9 cellular contexts compared by ENCODE assay signal in genomic region chr19:48194041-48194871, GRCh38. TPM values are rescaled to one million over a fixed set of nuclear protein-coding genes. Genes with fewer than 3 reads are reported as not detected.
DNase-seq lines count a peak whose midpoint lies in the region; ATAC-seq and TF ChIP-seq lines count a peak whose summit lies in the region.
"Had no signal": no experiment of that assay in that cellular context is flagged by ENCODE, and none has a peak within 500 bp of the region (broad histone marks: within the 10 kb centered on the region; RNA-seq: fewer than 3 reads in every experiment).

No MANE protein-coding gene starts in this region.

- CTCF ChIA-PET in SK-N-SH (lab: Yijun Ruan, JAX): interaction anchor here (0.9 to 1.6 kb wide), 5 partner anchors 8 to 42 kb away, joined by 3 to 8 read pairs (median 3); no protein-coding TSS in a partner anchor
- CTCF ChIA-PET in OCI-LY7 (lab: Charles Lee; ENCODE audit: unreplicated experiment): interaction anchor here (0.7 kb wide), 1 partner anchor 19 kb away, joined by 3 read pairs; no protein-coding TSS in a partner anchor

- 86% methylated on average over 32 of the region's 41 CpGs for WGBS in SK-N-SH (ENCODE audit: low lambda C conversion rate)

- H3F3A ChIP-seq in SK-N-SH (replicated peaks; ENCODE audit: insufficient read depth): peaks cover 7% of the 10 kb centered on the region

- no peak overlapping the region for H3K4me2 ChIP-seq in SK-N-SH
- no peak overlapping the region for H3K4me2 ChIP-seq in OCI-LY7 (ENCODE audit: low read length)

- TF ChIP-seq CTCF in SK-N-SH (IDR thresholded peaks at IDR 0.05) (peak; percentile 53), OCI-LY7 (conservative IDR thresholded peaks at IDR 0.05; ENCODE audit: low read length) (peak; percentile 78)

- no TSS peak for BruUV-seq in OCI-LY7 (replicated peaks; lab: Mats Ljungman, UMichigan)

- H3K4me1 ChIP-seq in SK-N-SH (ENCODE audit: control insufficient read depth in 1 of 2, insufficient read depth in 2 of 2, low read depth in 1 of 2, low read length in 1 of 2) (no peaks in the 10 kb centered on the region), OCI-LY7 (ENCODE audit: insufficient read depth, low read length, poor library complexity, severe bottlenecking) (peaks cover 14% of the 10 kb centered on the region)

- no peak overlapping the region for H2AFZ ChIP-seq in SK-N-SH (ENCODE audit: low read depth)
- H2AFZ ChIP-seq in OCI-LY7 (ENCODE audit: low read length): no peak overlapping the region

- DNase-seq in SK-N-SH: peak; percentile 34
- DNase-seq in OCI-LY7 (ENCODE audit: low spot score): peak; percentile 56
- peak; percentile 18 for DNase-seq in effector CD8-positive, alpha-beta T cell (lab: John Stamatoyannopoulos, UW)
- peak; percentile 16 for DNase-seq in stimulated activated CD4-positive, alpha-beta T cell treated with anti-CD3 and anti-CD28 coated beads, Interleukin-4, amount 100 ng/mL, for 1 hour
- DNase-seq in NCI-H226: no peak
- no peak for DNase-seq in amygdala (lab: John Stamatoyannopoulos, UW)
- DNase-seq in RPMI8226: no peak

- H3K9me2 ChIP-seq in SK-N-SH (no peaks in the 10 kb centered on the region), OCI-LY7 (ENCODE audit: insufficient read depth, low read length) (no peaks in the 10 kb centered on the region)

- H3K4me3 ChIP-seq in SK-N-SH (ENCODE audit: low read depth in 2 of 2, low read length in 1 of 2) (no peak overlapping the region; a peak in 1 of 4 replicates), OCI-LY7 (ENCODE audit: low read depth, low read length, poor library complexity, severe bottlenecking) (no peak overlapping the region)
- H3K4me3 ChIP-seq: lung had no signal

- H3K9me3 ChIP-seq in SK-N-SH (no peaks in the 10 kb centered on the region), OCI-LY7 (ENCODE audit: low read length) (peaks cover 9% of the 10 kb centered on the region; the same call in 1 of the 2 replicates)

- TF ChIP-seq RAD21 in SK-N-SH (IDR thresholded peaks at IDR 0.05; ENCODE audit: low read length): no peak

- TF ChIP-seq EP300 in SK-N-SH (IDR thresholded peaks at IDR 0.05; ENCODE audit: borderline replicate concordance in 1 of 2, low read depth in 1 of 2, low read length in 1 of 2): no peak

- H3K27me3 ChIP-seq in SK-N-SH (ENCODE audit: insufficient read depth): no peaks in the 10 kb centered on the region

- POLR2A ChIA-PET in SK-N-SH (lab: Yijun Ruan, JAX): interaction anchor here (1.1 kb wide), 1 partner anchor 10 kb away, joined by 3 read pairs; no protein-coding TSS in a partner anchor
- POLR2A ChIA-PET in OCI-LY7 (lab: Charles Lee): no interaction called here

- H4K20me1 ChIP-seq in SK-N-SH (ENCODE audit: insufficient read depth): no peaks in the 10 kb centered on the region
- no peaks in the 10 kb centered on the region for H4K20me1 ChIP-seq in OCI-LY7 (ENCODE audit: insufficient read depth, low read length)

- H3K9ac ChIP-seq in SK-N-SH: no peak overlapping the region

- peaks cover 0 to under 1% of the 10 kb centered on the region in 2 experiments for H3K36me3 ChIP-seq in SK-N-SH (replicated peaks in 1 of 2; ENCODE audit: control insufficient read depth in 1 of 2, insufficient read depth in 2 of 2, low read length in 1 of 2)
- H3K36me3 ChIP-seq in OCI-LY7 (ENCODE audit: insufficient read depth, low read length): peaks cover 23% of the 10 kb centered on the region

- intact Hi-C loops in OCI-LY7 (cut with micrococcal nuclease; ENCODE audit: unreplicated experiment): no loop called here

- H3K79me2 ChIP-seq in SK-N-SH (ENCODE audit: insufficient read depth) (no peaks in the 10 kb centered on the region), OCI-LY7 (ENCODE audit: insufficient read depth, low read depth, low read length) (no peaks in the 10 kb centered on the region)

- ATAC-seq in SK-N-SH treated with all-trans-retinoic acid at 6 μM for 48 hours: no peak

- H3K27ac ChIP-seq in SK-N-SH (ENCODE audit: low read depth in 2 of 2, low read length in 1 of 2): no peak overlapping the region
- H3K27ac ChIP-seq in OCI-LY7 (ENCODE audit: low read depth, low read length, poor library complexity, severe bottlenecking): no peak overlapping the region

TF ChIP-seq in SK-N-SH, 30 proteins besides CTCF, POLR2A, EP300 and RAD21 (continues in another document):
- TF ChIP-seq SIN3A (IDR thresholded peaks at IDR 0.05; ENCODE audit: borderline replicate concordance, low read depth, low read length) (no peak), EZH2phosphoT487 (IDR thresholded peaks at IDR 0.05; ENCODE audit: borderline replicate concordance, low read depth) (no peak), MAX (IDR thresholded peaks at IDR 0.05; ENCODE audit: low read depth) (no peak), NFIC (IDR thresholded peaks at IDR 0.05; ENCODE audit: borderline replicate concordance) (no peak), RFX5 (IDR thresholded peaks at IDR 0.05; ENCODE audit: low read length) (no peak), TCF12 (IDR thresholded peaks at IDR 0.05) (no peak), TAF1 (IDR thresholded peaks at IDR 0.05; ENCODE audit: borderline replicate concordance, low read depth, low read length) (no peak), GABPA (IDR thresholded peaks at IDR 0.05; ENCODE audit: low read depth) (no peak), PBX3 (IDR thresholded peaks at IDR 0.05) (no peak), MXI1 (IDR thresholded peaks at IDR 0.05; ENCODE audit: low read depth, low read length) (no peak)
- TF ChIP-seq, protein P1, sequence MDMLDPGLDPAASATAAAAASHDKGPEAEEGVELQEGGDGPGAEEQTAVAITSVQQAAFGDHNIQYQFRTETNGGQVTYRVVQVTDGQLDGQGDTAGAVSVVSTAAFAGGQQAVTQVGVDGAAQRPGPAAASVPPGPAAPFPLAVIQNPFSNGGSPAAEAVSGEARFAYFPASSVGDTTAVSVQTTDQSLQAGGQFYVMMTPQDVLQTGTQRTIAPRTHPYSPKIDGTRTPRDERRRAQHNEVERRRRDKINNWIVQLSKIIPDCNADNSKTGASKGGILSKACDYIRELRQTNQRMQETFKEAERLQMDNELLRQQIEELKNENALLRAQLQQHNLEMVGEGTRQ (IDR thresholded peaks at IDR 0.05; ENCODE audit: borderline replicate concordance, low read depth, low read length): no peak

TF ChIP-seq in SK-N-SH treated with all-trans-retinoic acid at 6 μM for 48 hours, 23 proteins besides CTCF, POLR2A, EP300 and RAD21 (continues in another document):
- no peak for TF ChIP-seq OSR1 (CRISPR knock-in tag; IDR thresholded peaks at IDR 0.05)
- TF ChIP-seq ZC3H10 (CRISPR knock-in tag; IDR thresholded peaks at IDR 0.05): no peak
- TF ChIP-seq ESRRG (CRISPR knock-in tag; IDR thresholded peaks at IDR 0.05): no peak
- no peak for TF ChIP-seq ZNF565 (CRISPR knock-in tag; conservative IDR thresholded peaks at IDR 0.05; ENCODE audit: low read depth)
- TF ChIP-seq, protein P2, sequence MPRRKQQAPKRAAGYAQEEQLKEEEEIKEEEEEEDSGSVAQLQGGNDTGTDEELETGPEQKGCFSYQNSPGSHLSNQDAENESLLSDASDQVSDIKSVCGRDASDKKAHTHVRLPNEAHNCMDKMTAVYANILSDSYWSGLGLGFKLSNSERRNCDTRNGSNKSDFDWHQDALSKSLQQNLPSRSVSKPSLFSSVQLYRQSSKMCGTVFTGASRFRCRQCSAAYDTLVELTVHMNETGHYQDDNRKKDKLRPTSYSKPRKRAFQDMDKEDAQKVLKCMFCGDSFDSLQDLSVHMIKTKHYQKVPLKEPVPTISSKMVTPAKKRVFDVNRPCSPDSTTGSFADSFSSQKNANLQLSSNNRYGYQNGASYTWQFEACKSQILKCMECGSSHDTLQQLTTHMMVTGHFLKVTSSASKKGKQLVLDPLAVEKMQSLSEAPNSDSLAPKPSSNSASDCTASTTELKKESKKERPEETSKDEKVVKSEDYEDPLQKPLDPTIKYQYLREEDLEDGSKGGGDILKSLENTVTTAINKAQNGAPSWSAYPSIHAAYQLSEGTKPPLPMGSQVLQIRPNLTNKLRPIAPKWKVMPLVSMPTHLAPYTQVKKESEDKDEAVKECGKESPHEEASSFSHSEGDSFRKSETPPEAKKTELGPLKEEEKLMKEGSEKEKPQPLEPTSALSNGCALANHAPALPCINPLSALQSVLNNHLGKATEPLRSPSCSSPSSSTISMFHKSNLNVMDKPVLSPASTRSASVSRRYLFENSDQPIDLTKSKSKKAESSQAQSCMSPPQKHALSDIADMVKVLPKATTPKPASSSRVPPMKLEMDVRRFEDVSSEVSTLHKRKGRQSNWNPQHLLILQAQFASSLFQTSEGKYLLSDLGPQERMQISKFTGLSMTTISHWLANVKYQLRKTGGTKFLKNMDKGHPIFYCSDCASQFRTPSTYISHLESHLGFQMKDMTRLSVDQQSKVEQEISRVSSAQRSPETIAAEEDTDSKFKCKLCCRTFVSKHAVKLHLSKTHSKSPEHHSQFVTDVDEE (CRISPR knock-in tag; IDR thresholded peaks at IDR 0.05): no peak
- no peak for TF ChIP-seq ISL1 (CRISPR knock-in tag; IDR thresholded peaks at IDR 0.05)
- TF ChIP-seq ARNTL (CRISPR knock-in tag; IDR thresholded peaks at IDR 0.05; ENCODE audit: borderline replicate concordance, low read depth): no peak
- TF ChIP-seq, protein P3, sequence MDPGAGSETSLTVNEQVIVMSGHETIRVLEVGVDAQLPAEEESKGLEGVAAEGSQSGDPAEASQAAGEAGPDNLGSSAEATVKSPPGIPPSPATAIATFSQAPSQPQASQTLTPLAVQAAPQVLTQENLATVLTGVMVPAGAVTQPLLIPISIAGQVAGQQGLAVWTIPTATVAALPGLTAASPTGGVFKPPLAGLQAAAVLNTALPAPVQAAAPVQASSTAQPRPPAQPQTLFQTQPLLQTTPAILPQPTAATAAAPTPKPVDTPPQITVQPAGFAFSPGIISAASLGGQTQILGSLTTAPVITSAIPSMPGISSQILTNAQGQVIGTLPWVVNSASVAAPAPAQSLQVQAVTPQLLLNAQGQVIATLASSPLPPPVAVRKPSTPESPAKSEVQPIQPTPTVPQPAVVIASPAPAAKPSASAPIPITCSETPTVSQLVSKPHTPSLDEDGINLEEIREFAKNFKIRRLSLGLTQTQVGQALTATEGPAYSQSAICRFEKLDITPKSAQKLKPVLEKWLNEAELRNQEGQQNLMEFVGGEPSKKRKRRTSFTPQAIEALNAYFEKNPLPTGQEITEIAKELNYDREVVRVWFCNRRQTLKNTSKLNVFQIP (CRISPR knock-in tag; IDR thresholded peaks at IDR 0.05; ENCODE audit: borderline replicate concordance, low read depth): no peak
- no peak for TF ChIP-seq ZFP30 (CRISPR knock-in tag; IDR thresholded peaks at IDR 0.05)

RNA-seq across cellular contexts. Expression of gene ZSWIM9, which starts 23.8 kb away (rescaled TPM):
- polyA plus RNA-seq in SK-N-SH (2012; rRNA removed): 1.3 and 2.2 TPM in 2 replicates
- 2.7 TPM in 2 replicates for polyA plus RNA-seq in SK-N-SH (2012; cell fraction: cytosol; rRNA removed)
- 1.8 and 2.8 TPM in 2 replicates for polyA plus RNA-seq in SK-N-SH (2012; cell fraction: nucleus; rRNA removed)
- 3.2 and 4.5 TPM in 2 replicates for total RNA-seq in OCI-LY7 (2014; rRNA removed; shearing (Covaris generic))
- 10.5 and 12.0 TPM in 2 replicates for total RNA-seq in OCI-LY7 (2022)

RNA-seq across cellular contexts. Expression of gene LIG1, which starts 24.1 kb away (rescaled TPM):
- 39.6 and 53.0 TPM in 2 replicates for polyA plus RNA-seq in SK-N-SH (2012; rRNA removed)
- 23.3 and 28.9 TPM in 2 replicates for polyA plus RNA-seq in SK-N-SH (2012; cell fraction: cytosol; rRNA removed)
- 153 and 182 TPM in 2 replicates for polyA plus RNA-seq in SK-N-SH (2012; cell fraction: nucleus; rRNA removed)
- total RNA-seq in OCI-LY7 (2014; rRNA removed; shearing (Covaris generic)): 279 and 291 TPM in 2 replicates
- total RNA-seq in OCI-LY7 (2022): 172 and 219 TPM in 2 replicates

Comparison
In these comparisons a context has a peak if more than half of its experiments do, and no peak if none do; other contexts are left out.
1. DNase-seq: peak in SK-N-SH (single experiment), OCI-LY7 (single experiment), effector CD8-positive, alpha-beta T cell (single experiment) and stimulated activated CD4-positive, alpha-beta T cell treated with anti-CD3 and anti-CD28 coated beads, Interleukin-4, amount 100 ng/mL, for 1 hour (single experiment); none in NCI-H226 (single experiment), amygdala (0 of 56) and RPMI8226 (single experiment).